ENCODE assay signal across 9 cellular contexts in genomic region chr20:62876826-62877728, GRCh38. TPM values are rescaled to one million over a fixed set of nuclear protein-coding genes. Genes with fewer than 3 reads are reported as not detected.
DNase-seq lines count a peak whose midpoint lies in the region; ATAC-seq and TF ChIP-seq lines count a peak whose summit lies in the region.
"Had no signal": no experiment of that assay in that cellular context is flagged by ENCODE, and none has a peak within 500 bp of the region (broad histone marks: within the 10 kb centered on the region; RNA-seq: fewer than 3 reads in every experiment).

No MANE protein-coding gene starts in this region.

- H3K27ac ChIP-seq in H9 (ENCODE audit: insufficient read length, low read depth, low read length) (no peak overlapping the region), subcutaneous abdominal adipose tissue (ENCODE audit: low read depth, low read length) (peak overlapping the region; percentile 46)

- no CpG with 5 or more reads among the region's 46 CpGs for WGBS in H9 (ENCODE audit: extremely low coverage, insufficient read length, low lambda C conversion rate)
- 66 to 83% methylated on average over 28 to 30 of the region's 46 CpGs for WGBS in lower leg skin, 2 donors

- H3K23ac ChIP-seq in H9 (ENCODE audit: insufficient read length, low read depth, low read length) = no peak overlapping the region

- no TSS peak for BruUV-seq in Calu3 (replicated peaks; lab: Mats Ljungman, UMichigan)

- no peaks in the 10 kb centered on the region for H3K79me1 ChIP-seq in H9 (ENCODE audit: insufficient read depth, low read depth, low read length, poor library complexity, severe bottlenecking)

- no peak overlapping the region for H2AK5ac ChIP-seq in H9 (ENCODE audit: insufficient read length, low read length)

- peaks cover 24 to 34% of the 10 kb centered on the region in 2 experiments for H3K4me1 Mint-ChIP-seq in H9
- peaks cover 43% of the 10 kb centered on the region for H3K4me1 Mint-ChIP-seq in dendritic cell treated with granulocyte-macrophage colony-stimulating factor and Interleukin-4, amounts not matched to agents 40 ng/mL and 50 ng/mL, for 4 days (ENCODE audit: low read depth)
- peaks cover 23% of the 10 kb centered on the region for H3K4me1 Mint-ChIP-seq in Calu3 (ENCODE audit: low read depth, unreplicated experiment)
- peaks cover 15% of the 10 kb centered on the region for H3K4me1 Mint-ChIP-seq in activated CD4-positive, alpha-beta memory T cell treated with anti-CD3 and anti-CD28 coated beads, Interleukin-2, amount 10 ng/mL, durations not matched to agents 7 days and 5 days

- no peak overlapping the region for H3K4ac ChIP-seq in H9 (ENCODE audit: low read depth, low read length)

- no peak overlapping the region for H2BK120ac ChIP-seq in H9 (ENCODE audit: low read depth, low read length, poor library complexity, severe bottlenecking)

- H3K27me3 ChIP-seq in H9 (ENCODE audit: insufficient read depth, low read length) (no peaks in the 10 kb centered on the region), subcutaneous abdominal adipose tissue (ENCODE audit: control insufficient read depth in 5 of 5, insufficient read depth in 4 of 5, low read length in 5 of 5) (no peaks in the 10 kb centered on the region)

- H3K56ac ChIP-seq in H9 (ENCODE audit: insufficient read length, low read depth, low read length) = no peak overlapping the region

- no peak overlapping the region for H2BK20ac ChIP-seq in H9 (ENCODE audit: low read depth, low read length, poor library complexity, severe bottlenecking)

- no peak overlapping the region; the same call in 1 of the 2 replicates for H3K14ac ChIP-seq in H9 (ENCODE audit: insufficient read depth, low read length)

- peaks cover 0 to 22% (median 19%) of the 10 kb centered on the region in 5 donors for H3K36me3 ChIP-seq in subcutaneous abdominal adipose tissue (ENCODE audit: control insufficient read depth in 5 of 5, insufficient read depth in 5 of 5, low read length in 5 of 5)

- H3T11ph ChIP-seq in H9 (ENCODE audit: low read length) = no peak overlapping the region

- H3K23me2 ChIP-seq in H9 (ENCODE audit: insufficient read length, low read depth, low read length, poor library complexity, severe bottlenecking) = no peaks in the 10 kb centered on the region

- H3K4me3 ChIP-seq in lower leg skin (ENCODE audit: low read depth, poor library complexity, severe bottlenecking) = no peak overlapping the region
- peak overlapping the region in 4 of 5 donors; percentile 27 to 51 (median 38) for H3K4me3 ChIP-seq in subcutaneous abdominal adipose tissue (ENCODE audit: low read depth in 1 of 5, low read length in 5 of 5)

- no peak for ATAC-seq in GM18517 (IDR thresholded peaks at IDR 0.05; ENCODE audit: unreplicated experiment)

- H4K5ac ChIP-seq in H9 (ENCODE audit: insufficient read length, low read depth, low read length) = no peak overlapping the region

- TF ChIP-seq CTCF in H9 (conservative IDR thresholded peaks at IDR 0.05) = no peak
- TF ChIP-seq CTCF in lower leg skin (IDR thresholded peaks at IDR 0.05) = no peak
- no peak for TF ChIP-seq CTCF in Calu3 (IDR thresholded peaks at IDR 0.05; ENCODE audit: unreplicated experiment)

- H2BK12ac ChIP-seq in H9 (ENCODE audit: insufficient read length, low read depth, low read length) = no peak overlapping the region

- H4K8ac ChIP-seq in H9 (replicated peaks; ENCODE audit: insufficient read length, low read depth, low read length) = no peak overlapping the region

- CTCF ChIA-PET in Calu3 (lab: Charles Lee) = no interaction called here
- CTCF ChIA-PET in activated CD4-positive, alpha-beta memory T cell treated with anti-CD3 and anti-CD28 coated beads, Interleukin-2, amount 10 ng/mL, durations not matched to agents 7 days and 5 days (lab: Charles Lee) = no interaction called here

- peak; percentile 50 for DNase-seq in H9
- DNase-seq in lower leg skin (ENCODE audit: low spot score in 2 of 2) = peak; percentile 46 to 94
- no peak for DNase-seq in Calu3
- no peak for DNase-seq in activated CD4-positive, alpha-beta memory T cell treated with anti-CD3 and anti-CD28 coated beads, Interleukin-2, amount 10 ng/mL, durations not matched to agents 7 days and 5 days
- no peak for DNase-seq in superior temporal gyrus (ENCODE audit: extremely low spot score)
- DNase-seq: NCI-H748 treated with DMSO at 0.1 percent for 48 hours had no signal

- H3K36me3 Mint-ChIP-seq in H9 (ENCODE audit: insufficient read depth in 1 of 3, low read depth in 3 of 3) (peaks cover 0 to 18% (median 9%) of the 10 kb centered on the region in 3 experiments; a peak in 5 of 7 replicates), Calu3 (ENCODE audit: insufficient read depth, unreplicated experiment) (peaks cover 63% of the 10 kb centered on the region)
- peaks cover 39% of the 10 kb centered on the region for H3K36me3 Mint-ChIP-seq in dendritic cell treated with granulocyte-macrophage colony-stimulating factor and Interleukin-4, amounts not matched to agents 40 ng/mL and 50 ng/mL, for 4 days (ENCODE audit: low read depth)
- H3K36me3 Mint-ChIP-seq in activated CD4-positive, alpha-beta memory T cell treated with anti-CD3 and anti-CD28 coated beads, Interleukin-2, amount 10 ng/mL, durations not matched to agents 7 days and 5 days (ENCODE audit: low read depth) = peaks cover 8% of the 10 kb centered on the region

- H3K9me3 Mint-ChIP-seq in H9 (peaks cover 2 to 8% of the 10 kb centered on the region in 2 experiments; a peak in 4 of 5 replicates), Calu3 (ENCODE audit: low read depth, unreplicated experiment) (no peaks in the 10 kb centered on the region)
- no peaks in the 10 kb centered on the region for H3K9me3 Mint-ChIP-seq in dendritic cell treated with granulocyte-macrophage colony-stimulating factor and Interleukin-4, amounts not matched to agents 40 ng/mL and 50 ng/mL, for 4 days
- no peaks in the 10 kb centered on the region for H3K9me3 Mint-ChIP-seq in activated CD4-positive, alpha-beta memory T cell treated with anti-CD3 and anti-CD28 coated beads, Interleukin-2, amount 10 ng/mL, durations not matched to agents 7 days and 5 days

- H3K4me3 Mint-ChIP-seq in H9 (no peak overlapping the region), Calu3 (ENCODE audit: low read depth, unreplicated experiment) (no peak overlapping the region)
- H3K4me3 Mint-ChIP-seq in dendritic cell treated with granulocyte-macrophage colony-stimulating factor and Interleukin-4, amounts not matched to agents 40 ng/mL and 50 ng/mL, for 4 days = no peak overlapping the region
- H3K4me3 Mint-ChIP-seq in activated CD4-positive, alpha-beta memory T cell treated with anti-CD3 and anti-CD28 coated beads, Interleukin-2, amount 10 ng/mL, durations not matched to agents 7 days and 5 days = no peak overlapping the region

- no peak overlapping the region for H2AFZ ChIP-seq in H9 (ENCODE audit: low read length)

- H3K18ac ChIP-seq in H9 (ENCODE audit: insufficient read length, low read depth, low read length) = no peak overlapping the region

- intact Hi-C loops in dendritic cell treated with granulocyte-macrophage colony-stimulating factor and Interleukin-4, amounts not matched to agents 40 ng/mL and 50 ng/mL, for 4 days (cut with micrococcal nuclease) = no loop called here
- intact Hi-C loops in lower leg skin (cut with DNase I; ENCODE audit: low total_unique reads) = loop anchor here (10.0 kb wide), 1 partner anchor 128 kb away; the partner anchor contains the start of gene BHLHE23
- intact Hi-C loops in Calu3 (cut with micrococcal nuclease; ENCODE audit: unreplicated experiment) = no loop called here

- H3K27me3 Mint-ChIP-seq in H9 (ENCODE audit: low read depth) (peaks cover 7% of the 10 kb centered on the region), Calu3 (ENCODE audit: unreplicated experiment) (no peaks in the 10 kb centered on the region)
- peaks cover 20% of the 10 kb centered on the region for H3K27me3 Mint-ChIP-seq in dendritic cell treated with granulocyte-macrophage colony-stimulating factor and Interleukin-4, amounts not matched to agents 40 ng/mL and 50 ng/mL, for 4 days
- peaks cover 12% of the 10 kb centered on the region for H3K27me3 Mint-ChIP-seq in activated CD4-positive, alpha-beta memory T cell treated with anti-CD3 and anti-CD28 coated beads, Interleukin-2, amount 10 ng/mL, durations not matched to agents 7 days and 5 days

- POLR2A ChIA-PET in activated CD4-positive, alpha-beta memory T cell treated with anti-CD3 and anti-CD28 coated beads, Interleukin-2, amount 10 ng/mL, durations not matched to agents 7 days and 5 days (lab: Charles Lee) = interaction anchor here (1.2 to 1.8 kb wide), 3 partner anchors 8 to 50 kb away, joined by 3 to 4 read pairs (median 3); partner anchors contain the start of gene TCFL5

- H3K9me3 ChIP-seq in H9 (ENCODE audit: control insufficient read depth, low read depth, low read length) (no peaks in the 10 kb centered on the region), subcutaneous abdominal adipose tissue (ENCODE audit: control insufficient read depth in 5 of 5, low read length in 5 of 5) (no peaks in the 10 kb centered on the region)

- no peak for TF ChIP-seq POLR2A in lower leg skin (IDR thresholded peaks at IDR 0.05)

- no peak overlapping the region for H2BK5ac ChIP-seq in H9 (ENCODE audit: insufficient read length, low read length)

- H3K27ac Mint-ChIP-seq in H9 = no peak overlapping the region; a peak in 1 of 7 replicates
- H3K27ac Mint-ChIP-seq in dendritic cell treated with granulocyte-macrophage colony-stimulating factor and Interleukin-4, amounts not matched to agents 40 ng/mL and 50 ng/mL, for 4 days = peak overlapping the region; percentile 53
- no peak overlapping the region for H3K27ac Mint-ChIP-seq in Calu3 (ENCODE audit: unreplicated experiment)
- H3K27ac Mint-ChIP-seq in activated CD4-positive, alpha-beta memory T cell treated with anti-CD3 and anti-CD28 coated beads, Interleukin-2, amount 10 ng/mL, durations not matched to agents 7 days and 5 days = no peak overlapping the region

- no peak overlapping the region for H4K91ac ChIP-seq in H9 (ENCODE audit: insufficient read length, low read depth, low read length)

- no peak overlapping the region for H2BK15ac ChIP-seq in H9 (ENCODE audit: low read depth, low read length)

- H4K20me1 ChIP-seq in H9 (ENCODE audit: control insufficient read depth, insufficient read depth, insufficient read length) = no peaks in the 10 kb centered on the region

- H3K9ac ChIP-seq in H9 (ENCODE audit: extremely low read depth, insufficient read length, low read length) (no peak overlapping the region), subcutaneous abdominal adipose tissue (ENCODE audit: low read length in 5 of 5) (peak overlapping the region in 2 of 5 donors; percentile 35 to 41)

- no peaks in the 10 kb centered on the region for H3K4me1 ChIP-seq in H9 (ENCODE audit: insufficient read depth, low read length)
- peaks cover 11 to 27% (median 23%) of the 10 kb centered on the region in 5 donors for H3K4me1 ChIP-seq in subcutaneous abdominal adipose tissue (ENCODE audit: control insufficient read depth in 5 of 5, insufficient read depth in 5 of 5, low read length in 5 of 5)

- no peaks in the 10 kb centered on the region for H3K79me2 ChIP-seq in H9 (ENCODE audit: insufficient read depth, low read length)

- H3K4me2 ChIP-seq in H9 (ENCODE audit: insufficient read depth, insufficient read length, low read length) = no peak overlapping the region

RNA-seq across cellular contexts. Expression of gene TCFL5, which starts 15.5 kb away (rescaled TPM):
- total RNA-seq in H9 (2021) (15.9 and 16.4 TPM in 2 replicates), lower leg skin (10 to 100 TPM; 12.1 to 13.9 (median 13.1) TPM), Calu3 (2022) (18.9 and 22.3 TPM in 2 replicates)
- 1 to 10 TPM; 6.0 to 6.2 TPM for total RNA-seq in activated CD4-positive, alpha-beta memory T cell treated with anti-CD3 and anti-CD28 coated beads, Interleukin-2, amount 10 ng/mL, durations not matched to agents 7 days and 5 days

RNA-seq across cellular contexts. Expression of gene DIDO1, which starts 49.2 kb away (rescaled TPM):
- 85.9 TPM in 2 replicates for total RNA-seq in H9 (2021)
- total RNA-seq in lower leg skin = 100 to 1,000 TPM in 1 of 4 donors, 10 to 100 TPM in 3; 54.2 to 105 (median 70.7) TPM
- 75.6 and 77.1 TPM in 2 replicates for total RNA-seq in Calu3 (2022)
- total RNA-seq in activated CD4-positive, alpha-beta memory T cell treated with anti-CD3 and anti-CD28 coated beads, Interleukin-2, amount 10 ng/mL, durations not matched to agents 7 days and 5 days = 10 to 100 TPM; 62.2 to 66.2 TPM

Comparison
In these comparisons a context has a peak if more than half of its experiments do, and no peak if none do; other contexts are left out.
1. DNase-seq: peak in H9 (single experiment) and lower leg skin (2 of 2); none in Calu3 (single experiment), activated CD4-positive, alpha-beta memory T cell treated with anti-CD3 and anti-CD28 coated beads, Interleukin-2, amount 10 ng/mL, durations not matched to agents 7 days and 5 days (single experiment) and superior temporal gyrus (single experiment).